In genomic region chr9:98627291-98627690, GRCh38 we compare ENCODE assay signal across 24 cellular contexts.
DNase-seq lines count a peak whose midpoint lies in the region; ATAC-seq, FAIRE-seq and TF ChIP-seq lines count a peak whose summit lies in the region.
"Had no signal": no experiment of that assay in that cellular context is flagged by ENCODE, and none has a peak within 500 bp of the region (broad histone marks: within the 10 kb centered on the region; RNA-seq: fewer than 3 reads in every experiment).

No MANE protein-coding gene starts in this region.

- no peak for ATAC-seq in GM19328 (IDR thresholded peaks at IDR 0.05; ENCODE audit: unreplicated experiment)
- no peak for ATAC-seq in upper lobe of right lung
- ATAC-seq: GM23338; stimulated activated naive B cell treated with anti-CD40 and anti-IgM and Interleukin-4, amounts not matched to agents 10 μg/mL and 1 μg/mL and 100 μg/mL, for 72 hours; WTC11 had no signal

- H3K4me1 ChIP-seq in H9 (ENCODE audit: insufficient read depth, low read length): no peaks in the 10 kb centered on the region
- H3K4me1 ChIP-seq in upper lobe of right lung: no peaks in the 10 kb centered on the region
- H3K4me1 ChIP-seq: BE2C had no signal

- H4K8ac ChIP-seq in H9 (replicated peaks; ENCODE audit: insufficient read length, low read depth, low read length): no peak overlapping the region

- H4K91ac ChIP-seq in H9 (ENCODE audit: insufficient read length, low read depth, low read length): no peak overlapping the region

- H2BK12ac ChIP-seq in H9 (ENCODE audit: insufficient read length, low read depth, low read length): no peak overlapping the region

- H3K4me2 ChIP-seq in H9 (ENCODE audit: insufficient read depth, insufficient read length, low read length): no peak overlapping the region
- H3K4me2 ChIP-seq: GM23338, hepatocyte, SK-N-SH had no signal

- H3K36me3 ChIP-seq in bronchial epithelial cell (ENCODE audit: control insufficient read depth, insufficient read depth, low read length) (no peaks in the 10 kb centered on the region), upper lobe of right lung (no peaks in the 10 kb centered on the region), H7 (replicated peaks; ENCODE audit: control insufficient read depth, insufficient read depth, low read length) (no peaks in the 10 kb centered on the region)
- H3K36me3 ChIP-seq: BE2C had no signal

- no peak overlapping the region for H3T11ph ChIP-seq in H9 (ENCODE audit: low read length)

- intact Hi-C loops in upper lobe of right lung (cut with DNase I): no loop called here

- H3K36me3 Mint-ChIP-seq in H9 (ENCODE audit: insufficient read depth in 1 of 3, low read depth in 3 of 3): no peaks in the 10 kb centered on the region; a peak in 1 of 7 replicates
- H3K36me3 Mint-ChIP-seq: activated naive CD8-positive, alpha-beta T cell treated with anti-CD3 and anti-CD28 coated beads, Interleukin-2, amount 10 ng/mL, durations not matched to agents 7 days and 5 days; stimulated activated naive B cell treated with anti-CD40 and anti-IgM and Interleukin-4, amounts not matched to agents 10 μg/mL and 1 μg/mL and 100 μg/mL, for 72 hours; WTC11 had no signal

- no peak overlapping the region for H2AK5ac ChIP-seq in H9 (ENCODE audit: insufficient read length, low read length)

- H3K4ac ChIP-seq in H9 (ENCODE audit: low read depth, low read length): no peak overlapping the region

- no peaks in the 10 kb centered on the region for H3K79me2 ChIP-seq in H9 (ENCODE audit: insufficient read depth, low read length)
- H3K79me2 ChIP-seq: hepatocyte had no signal

- no peak overlapping the region for H2BK15ac ChIP-seq in H9 (ENCODE audit: low read depth, low read length)

- H4K5ac ChIP-seq in H9 (ENCODE audit: insufficient read length, low read depth, low read length): no peak overlapping the region

- H3K18ac ChIP-seq in H9 (ENCODE audit: insufficient read length, low read depth, low read length): no peak overlapping the region

- H3K14ac ChIP-seq in H9 (ENCODE audit: insufficient read depth, low read length): peak overlapping the region; percentile 12; the same call in 1 of the 2 replicates

- H3K27ac ChIP-seq in H9 (ENCODE audit: insufficient read length, low read depth, low read length): no peak overlapping the region
- H3K27ac ChIP-seq in upper lobe of right lung: no peak overlapping the region
- H3K27ac ChIP-seq: hepatocyte had no signal

- no peak overlapping the region for H3K4me3 Mint-ChIP-seq in H9
- H3K4me3 Mint-ChIP-seq: activated naive CD8-positive, alpha-beta T cell treated with anti-CD3 and anti-CD28 coated beads, Interleukin-2, amount 10 ng/mL, durations not matched to agents 7 days and 5 days; GM23338; stimulated activated naive B cell treated with anti-CD40 and anti-IgM and Interleukin-4, amounts not matched to agents 10 μg/mL and 1 μg/mL and 100 μg/mL, for 72 hours; WTC11 had no signal

- H3K4me3 ChIP-seq in bronchial epithelial cell (ENCODE audit: low read depth, low read length): no peak overlapping the region
- no peak overlapping the region for H3K4me3 ChIP-seq in upper lobe of right lung
- H3K4me3 ChIP-seq in H7 (ENCODE audit: insufficient read depth, low read depth, low read length): no peak overlapping the region
- H3K4me3 ChIP-seq: GM23338, hepatocyte had no signal

- H3K9me3 ChIP-seq in H9 (ENCODE audit: control insufficient read depth, low read depth, low read length): no peaks in the 10 kb centered on the region
- H3K9me3 ChIP-seq in upper lobe of right lung: no peaks in the 10 kb centered on the region
- H3K9me3 ChIP-seq: BE2C, SK-N-SH had no signal

- H3K23ac ChIP-seq in H9 (ENCODE audit: insufficient read length, low read depth, low read length): no peak overlapping the region

- H3K79me1 ChIP-seq in H9 (ENCODE audit: insufficient read depth, low read depth, low read length, poor library complexity, severe bottlenecking): no peaks in the 10 kb centered on the region

- H2BK5ac ChIP-seq in H9 (ENCODE audit: insufficient read length, low read length): no peak overlapping the region

- no peak overlapping the region for H2BK120ac ChIP-seq in H9 (ENCODE audit: low read depth, low read length, poor library complexity, severe bottlenecking)

- H2AFZ ChIP-seq in H9 (ENCODE audit: low read length): no peak overlapping the region
- H2AFZ ChIP-seq: GM23338, hepatocyte had no signal

- no peaks in the 10 kb centered on the region for H3K23me2 ChIP-seq in H9 (ENCODE audit: insufficient read length, low read depth, low read length, poor library complexity, severe bottlenecking)

- no peaks in the 10 kb centered on the region for H3K27me3 ChIP-seq in H9 (ENCODE audit: insufficient read depth, low read length)
- peaks cover 6% of the 10 kb centered on the region for H3K27me3 ChIP-seq in bronchial epithelial cell (ENCODE audit: control insufficient read depth, insufficient read depth, low read length)
- H3K27me3 ChIP-seq in upper lobe of right lung: no peaks in the 10 kb centered on the region
- no peaks in the 10 kb centered on the region for H3K27me3 ChIP-seq in H7 (ENCODE audit: control insufficient read depth, insufficient read depth, low read length)
- H3K27me3 ChIP-seq: BE2C had no signal

- no peak overlapping the region for H3K56ac ChIP-seq in H9 (ENCODE audit: insufficient read length, low read depth, low read length)

- TF ChIP-seq CTCF in H9 (conservative IDR thresholded peaks at IDR 0.05) (no peak), bronchial epithelial cell (IDR thresholded peaks at IDR 0.05; ENCODE audit: insufficient read depth, low read length, severe bottlenecking) (no peak), upper lobe of right lung (IDR thresholded peaks at IDR 0.05) (no peak)

- H3K9ac ChIP-seq in H9 (ENCODE audit: extremely low read depth, insufficient read length, low read length): no peak overlapping the region
- H3K9ac ChIP-seq: SK-N-SH had no signal

- peaks cover 0 to 2% of the 10 kb centered on the region in 2 experiments; a peak in 1 of 5 replicates for H3K9me3 Mint-ChIP-seq in H9
- H3K9me3 Mint-ChIP-seq: activated naive CD8-positive, alpha-beta T cell treated with anti-CD3 and anti-CD28 coated beads, Interleukin-2, amount 10 ng/mL, durations not matched to agents 7 days and 5 days; GM23338; stimulated activated naive B cell treated with anti-CD40 and anti-IgM and Interleukin-4, amounts not matched to agents 10 μg/mL and 1 μg/mL and 100 μg/mL, for 72 hours had no signal

- H2BK20ac ChIP-seq in H9 (ENCODE audit: low read depth, low read length, poor library complexity, severe bottlenecking): no peak overlapping the region

- no peaks in the 10 kb centered on the region for H4K20me1 ChIP-seq in H9 (ENCODE audit: control insufficient read depth, insufficient read depth, insufficient read length)

- no CpG with 5 or more reads among the region's 7 CpGs for WGBS in H9 (ENCODE audit: extremely low coverage, insufficient read length, low lambda C conversion rate)

- H3K4me1 Mint-ChIP-seq in H9: peaks cover 11 to 14% of the 10 kb centered on the region in 2 experiments
- H3K4me1 Mint-ChIP-seq: activated naive CD8-positive, alpha-beta T cell treated with anti-CD3 and anti-CD28 coated beads, Interleukin-2, amount 10 ng/mL, durations not matched to agents 7 days and 5 days; stimulated activated naive B cell treated with anti-CD40 and anti-IgM and Interleukin-4, amounts not matched to agents 10 μg/mL and 1 μg/mL and 100 μg/mL, for 72 hours had no signal

- H3K27ac Mint-ChIP-seq in H9: peak overlapping the region in 1 of 3 experiments; percentile 94; a peak in 1 of 7 replicates
- H3K27ac Mint-ChIP-seq: activated naive CD8-positive, alpha-beta T cell treated with anti-CD3 and anti-CD28 coated beads, Interleukin-2, amount 10 ng/mL, durations not matched to agents 7 days and 5 days; GM23338; progenitor cell of endocrine pancreas; stimulated activated naive B cell treated with anti-CD40 and anti-IgM and Interleukin-4, amounts not matched to agents 10 μg/mL and 1 μg/mL and 100 μg/mL, for 72 hours; WTC11 had no signal

- DNase-seq in H9 (no peak), bronchial epithelial cell (ENCODE audit: low read depth) (peak; percentile 11), lung microvascular endothelial cell (ENCODE audit: low read depth in 2 of 2) (peak; percentile 20 to 34), occipital lobe (lab: John Stamatoyannopoulos, UW) (no peak), upper lobe of right lung (no peak), H7 (no peak)
- DNase-seq: activated CD4-positive, alpha-beta T cell treated with anti-CD3 and anti-CD28 coated beads, Interleukin-2, amount 50 U/mL, for 4 hours; activated CD8-positive, alpha-beta memory T cell treated with anti-CD3 and anti-CD28 coated beads, Interleukin-2, amount 50 U/mL, for 48 hours; activated naive CD8-positive, alpha-beta T cell treated with anti-CD3 and anti-CD28 coated beads, Interleukin-2, amount 10 ng/mL, durations not matched to agents 7 days and 5 days; BE2C; COR-L47; DMS79; NCI-H1417 treated with DMSO at 0.1 percent for 48 hours; NCI-H2107; NCI-H524; SK-N-SH; small intestine; stimulated activated naive B cell treated with anti-CD40 and anti-IgM and Interleukin-4, amounts not matched to agents 10 μg/mL and 1 μg/mL and 100 μg/mL, for 72 hours had no signal

- no peak for FAIRE-seq in bronchial epithelial cell (lab: Jason Lieb, UNC)
- FAIRE-seq: RCC 7860, small intestine had no signal

- peaks cover 2% of the 10 kb centered on the region; the same call in 1 of the 2 replicates for H3K27me3 Mint-ChIP-seq in H9 (ENCODE audit: low read depth)

Comparison
In these comparisons a context has a peak if more than half of its experiments do, and no peak if none do; other contexts are left out.
1. DNase-seq: peak in bronchial epithelial cell (single experiment) and lung microvascular endothelial cell (2 of 2); none in H9 (single experiment), occipital lobe (single experiment), upper lobe of right lung (single experiment) and H7 (single experiment).